Comparison of ENCODE assay signal across 8 cellular contexts in genomic region chr9:35813434-35814105, GRCh38. TPM values are rescaled to one million over a fixed set of nuclear protein-coding genes. Genes with fewer than 3 reads are reported as not detected.
A peak's percentile ranks its signal among the peaks of the same experiment; 100 is the strongest.
DNase-seq lines count a peak whose midpoint lies in the region; ATAC-seq and TF ChIP-seq lines count a peak whose summit lies in the region.

No MANE protein-coding gene starts in this region.

- in situ Hi-C loops in GM23248 (cut with MboI), result no loop called here

- intact Hi-C loops in activated B cell treated with CpG ODN at 0.5 μM for 24 hours (cut with micrococcal nuclease), result loop anchor here (10.0 kb wide), 2 partner anchors 1199 to 1999 kb away; partner anchors contain the start of genes RPP25L and UBE2R2

- H3K9me3 ChIP-seq in GM23248 (ENCODE audit: low read depth), result no peaks in the 10 kb centered on the region
- no peaks in the 10 kb centered on the region for H3K9me3 ChIP-seq in iPS-18c (ENCODE audit: control insufficient read depth, insufficient read depth, low read length)
- H3K9me3 ChIP-seq in stomach smooth muscle (ENCODE audit: control insufficient read depth in 2 of 2, low read length in 2 of 2), result no peaks in the 10 kb centered on the region

- H3F3A ChIP-seq in GM23248 (ENCODE audit: insufficient read depth), result peaks cover 14% of the 10 kb centered on the region; the same call in 1 of the 2 replicates

- POLR2A ChIA-PET in activated B cell treated with CpG ODN at 0.5 μM for 24 hours (lab: Charles Lee), result interaction anchor here (0.6 to 1.8 kb wide), 11 partner anchors 17 to 734 kb away, joined by 3 to 18 read pairs (median 6); partner anchors contain the start of genes CCDC107, CREB3, FANCG and GBA2

- H4K20me1 ChIP-seq in GM23248 (ENCODE audit: insufficient read depth), result no peaks in the 10 kb centered on the region

- DNase-seq in AG08395 (ENCODE audit: low spot score) (peak; percentile 18), GM23248 (peak; percentile 67), activated B cell treated with CpG ODN at 0.5 μM for 24 hours (no peak), T-helper 9 cell (no peak)
- DNase-seq in activated CD8-positive, alpha-beta memory T cell treated with anti-CD3 and anti-CD28 coated beads, Interleukin-2, amount 50 U/mL, for 48 hours, result no peak

- H3K36me3 ChIP-seq in GM23248 (ENCODE audit: low read depth) (no peaks in the 10 kb centered on the region), stomach smooth muscle (ENCODE audit: control insufficient read depth in 2 of 2, insufficient read depth in 2 of 2, low read length in 2 of 2) (peaks cover 9 to 13% of the 10 kb centered on the region in 2 donors)

- H3K27ac ChIP-seq in GM23248 (peak overlapping the region; percentile 78; the same call in 1 of the 2 replicates), stomach smooth muscle (ENCODE audit: low read length) (peak overlapping the region; percentile 93)

- no peaks in the 10 kb centered on the region for H3K27me3 Mint-ChIP-seq in activated B cell treated with CpG ODN at 0.5 μM for 24 hours

- no peak for ATAC-seq in activated B cell treated with CpG ODN at 0.5 μM for 24 hours (ENCODE audit: low read depth)
- no peak for ATAC-seq in GM19452 (IDR thresholded peaks at IDR 0.05; ENCODE audit: unreplicated experiment)

- peak overlapping the region; percentile 81; the same call in 1 of the 2 replicates for H3K4me3 ChIP-seq in GM23248
- peak overlapping the region; percentile 94; the same call in 1 of the 2 replicates for H3K4me3 ChIP-seq in iPS-18c (ENCODE audit: insufficient read depth, low read depth, low read length)
- H3K4me3 ChIP-seq in stomach smooth muscle (ENCODE audit: low read length in 2 of 2), result peak overlapping the region in 1 of 2 donors; percentile 85

- H3K4me2 ChIP-seq in GM23248 (ENCODE audit: unreplicated experiment), result peak overlapping the region; percentile 82

- H3K4me1 Mint-ChIP-seq in activated B cell treated with CpG ODN at 0.5 μM for 24 hours, result peaks cover 36% of the 10 kb centered on the region

- no peaks in the 10 kb centered on the region for H3K27me3 ChIP-seq in GM23248 (replicated peaks; ENCODE audit: insufficient read depth)
- H3K27me3 ChIP-seq in stomach smooth muscle (ENCODE audit: control insufficient read depth in 1 of 2, insufficient read depth in 2 of 2, low read length in 2 of 2), result no peaks in the 10 kb centered on the region

- peaks cover 7% of the 10 kb centered on the region for H3K4me1 ChIP-seq in GM23248 (ENCODE audit: insufficient read depth)
- peaks cover 42% of the 10 kb centered on the region for H3K4me1 ChIP-seq in stomach smooth muscle (ENCODE audit: control insufficient read depth, insufficient read depth, low read length)

- H3K9me3 Mint-ChIP-seq in activated B cell treated with CpG ODN at 0.5 μM for 24 hours, result no peaks in the 10 kb centered on the region

- CTCF ChIA-PET in activated B cell treated with CpG ODN at 0.5 μM for 24 hours (lab: Charles Lee), result interaction anchor here (0.9 to 4.1 kb wide), 7 partner anchors 11 to 69 kb away, joined by 3 to 31 read pairs (median 4); no protein-coding TSS in a partner anchor

- H3K27ac Mint-ChIP-seq in activated B cell treated with CpG ODN at 0.5 μM for 24 hours, result peak overlapping the region; percentile 99

- H3K9me2 ChIP-seq in GM23248 (ENCODE audit: insufficient read depth), result no peaks in the 10 kb centered on the region

- H3K9ac ChIP-seq in GM23248, result no peak overlapping the region; the same call in 1 of the 2 replicates
- peak overlapping the region in 1 of 2 donors; percentile 76 for H3K9ac ChIP-seq in stomach smooth muscle (ENCODE audit: low read length in 2 of 2)

- H3K36me3 Mint-ChIP-seq in activated B cell treated with CpG ODN at 0.5 μM for 24 hours (ENCODE audit: low read depth), result peaks cover 12% of the 10 kb centered on the region

- TF ChIP-seq CTCF in activated B cell treated with CpG ODN at 0.5 μM for 24 hours (IDR thresholded peaks at IDR 0.05), result no peak

- 74 to 77% methylated on average over 10 of the region's 10 CpGs for WGBS in GM23248 (ENCODE audit: low coverage in 1 of 2, low lambda C conversion rate in 2 of 2, missing lambda C conversion rate in 2 of 2), 2 experiments

- no peak overlapping the region for H2AFZ ChIP-seq in GM23248

- H3K79me2 ChIP-seq in GM23248 (ENCODE audit: insufficient read depth), result no peaks in the 10 kb centered on the region

- peak overlapping the region; percentile 98 for H3K4me3 Mint-ChIP-seq in activated B cell treated with CpG ODN at 0.5 μM for 24 hours

RNA-seq across cellular contexts. Expression of gene HINT2, which starts 1.3 kb away (rescaled TPM):
- 16.7 and 30.6 TPM in 2 replicates for total RNA-seq in GM23248 (2014; rRNA removed; shearing (Covaris generic))
- 50.7 and 60.5 TPM in 2 replicates for polyA plus RNA-seq in GM23248 (2016; fragmentation: Nextera tagmentation; extraction: Ambion mirVana)
- 27.9 and 34.0 TPM in 2 replicates for total RNA-seq in activated B cell treated with CpG ODN at 0.5 μM for 24 hours

RNA-seq across cellular contexts. Expression of gene SPAG8, which starts 1.5 kb away (rescaled TPM):
- total RNA-seq in GM23248 (2014; rRNA removed; shearing (Covaris generic)), result 0.76 and 0.97 TPM in 2 replicates
- 1.2 and 1.3 TPM in 2 replicates for polyA plus RNA-seq in GM23248 (2016; fragmentation: Nextera tagmentation; extraction: Ambion mirVana)
- total RNA-seq in activated B cell treated with CpG ODN at 0.5 μM for 24 hours, result 1.8 and 4.0 TPM in 2 replicates

RNA-seq across cellular contexts. Expression of gene FAM221B, which starts 15.0 kb away (rescaled TPM):
- not detected in 2 replicates for total RNA-seq in GM23248 (2014; rRNA removed; shearing (Covaris generic))
- not detected in 2 replicates for polyA plus RNA-seq in GM23248 (2016; fragmentation: Nextera tagmentation; extraction: Ambion mirVana)
- total RNA-seq in activated B cell treated with CpG ODN at 0.5 μM for 24 hours, result not detected in 2 replicates

RNA-seq across cellular contexts. Expression of gene TMEM8B, which starts 15.5 kb away (rescaled TPM):
- total RNA-seq in GM23248 (2014; rRNA removed; shearing (Covaris generic)), result 3.7 and 3.9 TPM in 2 replicates
- 4.0 and 4.9 TPM in 2 replicates for polyA plus RNA-seq in GM23248 (2016; fragmentation: Nextera tagmentation; extraction: Ambion mirVana)
- total RNA-seq in activated B cell treated with CpG ODN at 0.5 μM for 24 hours, result 5.0 and 8.0 TPM in 2 replicates

RNA-seq across cellular contexts. Expression of gene NPR2, which starts 22.2 kb away (rescaled TPM):
- total RNA-seq in GM23248 (2014; rRNA removed; shearing (Covaris generic)), result 26.7 and 26.9 TPM in 2 replicates
- polyA plus RNA-seq in GM23248 (2016; fragmentation: Nextera tagmentation; extraction: Ambion mirVana), result 9.7 and 11.8 TPM in 2 replicates
- 4.4 and 4.6 TPM in 2 replicates for total RNA-seq in activated B cell treated with CpG ODN at 0.5 μM for 24 hours

Comparison
In these comparisons a context has a peak if more than half of its experiments do, and no peak if none do; other contexts are left out.
1. DNase-seq: peak in AG08395 (single experiment) and GM23248 (single experiment); none in activated B cell treated with CpG ODN at 0.5 μM for 24 hours (single experiment), activated CD8-positive, alpha-beta memory T cell treated with anti-CD3 and anti-CD28 coated beads, Interleukin-2, amount 50 U/mL, for 48 hours (single experiment) and T-helper 9 cell (single experiment).